ENCODE assay signal across 8 cellular contexts in genomic region chrX:52262195-52262546, GRCh38.
DNase-seq lines count a peak whose midpoint lies in the region; ATAC-seq and TF ChIP-seq lines count a peak whose summit lies in the region.

No MANE protein-coding gene starts in this region.

- intact Hi-C loops in ascending aorta (cut with DNase I) = loop anchor here (5.0 to 10.0 kb wide), 4 partner anchors 370 to 1160 kb away; partner anchors contain the start of genes MAGED1, NUDT10, RIBC1 and SMC1A

- H3K9me3 ChIP-seq in ascending aorta = no peaks in the 10 kb centered on the region
- no peaks in the 10 kb centered on the region for H3K9me3 ChIP-seq in thoracic aorta

- H3K4me1 ChIP-seq in ascending aorta (peaks cover 0 to 5% of the 10 kb centered on the region in 2 donors), thoracic aorta (ENCODE audit: control insufficient read depth in 1 of 2, low read depth in 2 of 2) (no peaks in the 10 kb centered on the region)

- peak overlapping the region; percentile 64 for H3K4me3 ChIP-seq in AG10803 (ENCODE audit: low read length)
- peak overlapping the region; percentile 59 to 66 for H3K4me3 ChIP-seq in ascending aorta
- H3K4me3 ChIP-seq in thoracic aorta = peak overlapping the region; percentile 79

- TF ChIP-seq POLR2A in GM18505 (IDR thresholded peaks at IDR 0.05; ENCODE audit: borderline replicate concordance, extremely low read depth, insufficient read depth, insufficient read length) = no peak

- no peaks in the 10 kb centered on the region for H3K27me3 ChIP-seq in ascending aorta
- no peaks in the 10 kb centered on the region for H3K27me3 ChIP-seq in layer of hippocampus (ENCODE audit: control insufficient read depth, insufficient read depth, low read length)
- H3K27me3 ChIP-seq in thoracic aorta (replicated peaks; ENCODE audit: insufficient read depth) = no peaks in the 10 kb centered on the region

- no peak for TF ChIP-seq CTCF in AG10803 (conservative IDR thresholded peaks at IDR 0.05; ENCODE audit: low read length)
- no peak for TF ChIP-seq CTCF in ascending aorta (IDR thresholded peaks at IDR 0.05)
- TF ChIP-seq CTCF in thoracic aorta (IDR thresholded peaks at IDR 0.05) = no peak

- H3K36me3 ChIP-seq in ascending aorta (no peaks in the 10 kb centered on the region), thoracic aorta (no peaks in the 10 kb centered on the region)

- peak; percentile 10 for ATAC-seq in HG02852 (IDR thresholded peaks at IDR 0.05; ENCODE audit: unreplicated experiment)
- no peak for ATAC-seq in thoracic aorta (ENCODE audit: insufficient number of reproducible peaks, low FRiP score, low read depth)
- no peak for ATAC-seq in GM18505 (IDR thresholded peaks at IDR 0.05; ENCODE audit: unreplicated experiment)

- H3K27ac ChIP-seq in ascending aorta (peak overlapping the region; percentile 83 to 91), layer of hippocampus (ENCODE audit: low read depth, low read length) (peak overlapping the region; percentile 99), thoracic aorta (peak overlapping the region; percentile 86 to 87)

- DNase-seq in AG10803 (ENCODE audit: low read depth) (no peak), ascending aorta (ENCODE audit: low spot score in 2 of 2) (no peak), thoracic aorta (ENCODE audit: low spot score) (no peak), SHP77 (lab: John Stamatoyannopoulos, UW) (no peak), NCI-H2196 (lab: John Stamatoyannopoulos, UW; ENCODE audit: unreplicated experiment) (no peak)
